2 cellular contexts compared by ENCODE assay signal in genomic region chr1:910881-911721, GRCh38.
A peak's percentile ranks its signal among the peaks of the same experiment; 100 is the strongest.
TF ChIP-seq lines count a peak whose summit lies in the region.

No MANE protein-coding gene starts in this region.

TF ChIP-seq in HCT116, 20 proteins besides CTCF, POLR2A, EP300 and RAD21:
- TF ChIP-seq POLR2AphosphoS5 (IDR thresholded peaks at IDR 0.05; ENCODE audit: low read depth, low read length) (no peak), EGR1 (IDR thresholded peaks at IDR 0.05; ENCODE audit: low read depth) (no peak), JUND (IDR thresholded peaks at IDR 0.05) (no peak), YY1 (IDR thresholded peaks at IDR 0.05; ENCODE audit: extremely low read depth, insufficient replicate concordance, low read depth, low read length) (no peak), MAX (IDR thresholded peaks at IDR 0.05) (no peak), CEBPB (IDR thresholded peaks at IDR 0.05; ENCODE audit: low read depth) (no peak), REST (IDR thresholded peaks at IDR 0.05; ENCODE audit: low read depth) (no peak), SIN3A (IDR thresholded peaks at IDR 0.05; ENCODE audit: low read depth) (no peak), ELF1 (IDR thresholded peaks at IDR 0.05; ENCODE audit: borderline replicate concordance, low read depth) (no peak), CBX3 (IDR thresholded peaks at IDR 0.05; ENCODE audit: low read depth) (no peak), EZH2phosphoT487 (IDR thresholded peaks at IDR 0.05; ENCODE audit: borderline replicate concordance) (no peak), TCF7L2 (IDR thresholded peaks at IDR 0.05; ENCODE audit: borderline replicate concordance, extremely low read depth, insufficient read depth, insufficient read length) (no peak), EZH2 (IDR thresholded peaks at IDR 0.05) (no peak), SP1 (IDR thresholded peaks at IDR 0.05; ENCODE audit: low read depth) (no peak), ZFX (IDR thresholded peaks at IDR 0.05) (no peak), SRF (IDR thresholded peaks at IDR 0.05; ENCODE audit: low read depth) (no peak)
TF ChIP-seq in HCT116: peak in this region for 0.

TF ChIP-seq in HepG2, 621 proteins besides CTCF, POLR2A, EP300 and RAD21:
- TF ChIP-seq ZNF3 (CRISPR knock-in tag; IDR thresholded peaks at IDR 0.05) (no peak), MNT (IDR thresholded peaks at IDR 0.05) (peak; percentile 88)
